8 cellular contexts compared by ENCODE assay signal in the genomic region with DNA sequence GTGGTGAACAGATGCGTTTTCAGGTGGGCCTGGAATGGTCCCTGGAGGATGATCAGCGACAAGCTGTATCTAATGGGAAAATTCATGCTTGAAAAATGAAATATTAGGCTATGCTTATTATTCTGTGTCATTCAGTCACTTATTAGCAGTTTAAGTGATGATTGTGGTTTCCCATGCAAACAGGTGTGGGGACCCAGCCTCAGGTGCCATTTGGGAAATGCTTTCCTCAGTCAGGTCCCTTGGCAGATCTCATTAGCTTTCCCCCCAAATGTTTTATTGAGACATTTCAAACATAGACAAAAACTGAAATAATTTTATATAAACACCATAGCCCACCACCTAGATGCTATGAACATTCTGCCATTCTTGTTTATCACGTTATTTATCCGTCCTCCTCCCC. TPM values are rescaled to one million over a fixed set of nuclear protein-coding genes. Genes with fewer than 3 reads are reported as not detected.
DNase-seq lines count a peak whose midpoint lies in the region; ATAC-seq and TF ChIP-seq lines count a peak whose summit lies in the region.

No MANE protein-coding gene starts in this region.

- ATAC-seq in heart left ventricle (no peak), body of pancreas (no peak), HG03196 (IDR thresholded peaks at IDR 0.05; ENCODE audit: unreplicated experiment) (no peak)

- TF ChIP-seq POLR2A in heart left ventricle (IDR thresholded peaks at IDR 0.05) (no peak), body of pancreas (IDR thresholded peaks at IDR 0.05) (no peak), uterus (IDR thresholded peaks at IDR 0.05) (no peak)

- peaks cover 0 to 35% (median 4%) of the 10 kb centered on the region in 12 donors for H3K4me1 ChIP-seq in heart left ventricle
- H3K4me1 ChIP-seq in right atrium auricular region: peaks cover 0 to 4% of the 10 kb centered on the region in 2 donors
- H3K4me1 ChIP-seq in body of pancreas: peaks cover 20% of the 10 kb centered on the region
- no peaks in the 10 kb centered on the region for H3K4me1 ChIP-seq in mesodermal cell (ENCODE audit: control insufficient read depth, insufficient read depth, low read length, poor library complexity, severe bottlenecking)
- no peaks in the 10 kb centered on the region for H3K4me1 ChIP-seq in uterus

- H3K27me3 ChIP-seq in heart left ventricle: peaks cover 0 to 15% (median 0%) of the 10 kb centered on the region in 9 donors
- no peaks in the 10 kb centered on the region for H3K27me3 ChIP-seq in right atrium auricular region
- no peaks in the 10 kb centered on the region for H3K27me3 ChIP-seq in body of pancreas
- no peaks in the 10 kb centered on the region for H3K27me3 ChIP-seq in uterus

- no peak for TF ChIP-seq CTCF in heart left ventricle (IDR thresholded peaks at IDR 0.05)
- TF ChIP-seq CTCF in right atrium auricular region (IDR thresholded peaks at IDR 0.05): no peak
- TF ChIP-seq CTCF in body of pancreas (IDR thresholded peaks at IDR 0.05): no peak
- TF ChIP-seq CTCF in uterus (IDR thresholded peaks at IDR 0.05): no peak

- intact Hi-C loops in heart left ventricle (cut with DNase I): no loop called here
- intact Hi-C loops in body of pancreas (cut with DNase I): no loop called here
- intact Hi-C loops in uterus (cut with DNase I; ENCODE audit: low total_unique reads): no loop called here

- H3K27ac ChIP-seq in heart left ventricle (no peak overlapping the region), right atrium auricular region (no peak overlapping the region), body of pancreas (peak overlapping the region in 3 of 4 donors; percentile 66 to 90 (median 77)), mesodermal cell (ENCODE audit: low read depth, low read length, severe bottlenecking) (no peak overlapping the region), uterus (no peak overlapping the region)

- no peaks in the 10 kb centered on the region for H3K9me3 ChIP-seq in heart left ventricle
- no peaks in the 10 kb centered on the region for H3K9me3 ChIP-seq in right atrium auricular region
- H3K9me3 ChIP-seq in body of pancreas: no peaks in the 10 kb centered on the region
- no peaks in the 10 kb centered on the region for H3K9me3 ChIP-seq in mesodermal cell (ENCODE audit: control insufficient read depth, low read length)
- H3K9me3 ChIP-seq in uterus: no peaks in the 10 kb centered on the region

- 45 to 51% (median 46%) methylated on average over 4 of the region's 4 CpGs for WGBS in heart left ventricle, 4 donors
- 48 to 49% methylated on average over 4 of the region's 4 CpGs for WGBS in body of pancreas, 2 donors
- 54 to 95% methylated on average over 2 to 4 of the region's 4 CpGs for WGBS in mesodermal cell (ENCODE audit: insufficient coverage in 2 of 2), 2 experiments

- H3K36me3 ChIP-seq in heart left ventricle (peaks cover 0 to 6% (median 0%) of the 10 kb centered on the region in 9 donors), right atrium auricular region (no peaks in the 10 kb centered on the region), body of pancreas (replicated peaks in 1 of 2; ENCODE audit: insufficient read depth in 1 of 2, low read depth in 2 of 2) (no peaks in the 10 kb centered on the region), mesodermal cell (ENCODE audit: control insufficient read depth, insufficient read depth, low read length) (no peaks in the 10 kb centered on the region), uterus (no peaks in the 10 kb centered on the region)

- DNase-seq in heart left ventricle (no peak), right atrium auricular region (ENCODE audit: low spot score) (no peak), body of pancreas (no peak), uterus (no peak), inferior parietal cortex (ENCODE audit: extremely low spot score) (no peak), DMS79 (lab: John Stamatoyannopoulos, UW) (no peak)

- H3K4me3 ChIP-seq in heart left ventricle (peak overlapping the region in 11 of 12 donors; percentile 41 to 81 (median 62)), right atrium auricular region (peak overlapping the region in 1 of 2 donors; percentile 57), body of pancreas (no peak overlapping the region), mesodermal cell (ENCODE audit: extremely low read depth, insufficient read depth, low read length, poor library complexity, severe bottlenecking) (peak overlapping the region; percentile 51), uterus (peak overlapping the region; percentile 44 to 47)

RNA-seq across cellular contexts. Expression of a gene that starts 0.4 kb away (rescaled TPM):
- total RNA-seq in heart left ventricle: 10 to 100 TPM in 1 of 9 donors, 1 to 10 TPM in 5, under 1 TPM in 3; 0.36 to 22.1 (median 1.2) TPM
- under 1 TPM; 0.38 to 0.82 TPM for polyA plus RNA-seq in heart left ventricle
- total RNA-seq in right atrium auricular region: 1 to 10 TPM in 1 of 2 donors, under 1 TPM in 1; 0.96 to 3.3 TPM
- total RNA-seq in body of pancreas: 1 to 10 TPM; 1.3 to 6.7 TPM
- polyA plus RNA-seq in mesodermal cell (2013, experiment 1 of 2): 6.3 TPM
- 6.7 TPM for polyA plus RNA-seq in mesodermal cell (2013, experiment 2 of 2)
- total RNA-seq in uterus: 10 to 100 TPM in 2 of 4 donors, 1 to 10 TPM in 2; 7.7 to 16.8 (median 9.7) TPM

Comparison
In these comparisons a context has a peak if more than half of its experiments do, and no peak if none do; other contexts are left out.
1. H3K27ac ChIP-seq: peak in body of pancreas (3 of 4); none in heart left ventricle (0 of 12), right atrium auricular region (0 of 2), mesodermal cell (single experiment) and uterus (0 of 2).
2. H3K4me3 ChIP-seq: peak in heart left ventricle (11 of 12), mesodermal cell (single experiment) and uterus (2 of 2); none in body of pancreas (0 of 2).